Comparison of ENCODE assay signal across 33 cellular contexts in the genomic region with DNA sequence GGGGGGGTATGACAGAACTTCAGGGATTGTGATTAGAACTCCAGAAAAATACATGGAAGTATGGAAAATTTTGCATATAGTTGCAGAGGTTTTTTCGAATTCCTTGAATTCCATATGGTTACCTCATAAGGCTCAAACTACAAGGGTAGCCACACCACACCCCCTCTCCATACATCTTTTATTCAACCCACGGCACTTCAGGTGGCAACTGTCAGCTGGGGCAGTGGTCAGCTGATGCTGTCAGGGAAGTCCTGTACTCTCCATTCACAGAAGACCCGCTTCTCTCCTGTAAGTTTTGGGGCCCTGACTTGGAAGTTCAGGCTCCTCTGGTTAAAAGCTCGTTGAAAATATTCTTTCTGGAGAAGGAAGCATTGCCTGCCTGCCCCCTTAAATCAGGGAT. TPM values are rescaled to one million over a fixed set of nuclear protein-coding genes. Genes with fewer than 3 reads are reported as not detected.
DNase-seq lines count a peak whose midpoint lies in the region; ATAC-seq and TF ChIP-seq lines count a peak whose summit lies in the region.
"Had no signal": no experiment of that assay in that cellular context is flagged by ENCODE, and none has a peak within 500 bp of the region (broad histone marks: within the 10 kb centered on the region; RNA-seq: fewer than 3 reads in every experiment).

No MANE protein-coding gene starts in this region.

- TF ChIP-seq CTCF in CD4-positive, alpha-beta T cell (IDR thresholded peaks at IDR 0.05) = no peak

- H3K27me3 Mint-ChIP-seq in activated CD4-positive, alpha-beta memory T cell treated with anti-CD3 and anti-CD28 coated beads, Interleukin-2, amount 10 ng/mL, durations not matched to agents 7 days and 5 days = no peaks in the 10 kb centered on the region
- H3K27me3 Mint-ChIP-seq in CD4-positive, alpha-beta T cell = peaks cover 14% of the 10 kb centered on the region
- H3K27me3 Mint-ChIP-seq: IgD-negative memory B cell had no signal

- no peak overlapping the region for H3K4me3 ChIP-seq in mesodermal cell (ENCODE audit: extremely low read depth, insufficient read depth, low read length, poor library complexity, severe bottlenecking)
- H3K4me3 ChIP-seq: heart left ventricle, ovary, tibial artery had no signal

- peaks cover 13% of the 10 kb centered on the region for H3K9me3 ChIP-seq in mesodermal cell (ENCODE audit: control insufficient read depth, low read length)
- peaks cover 4% of the 10 kb centered on the region for H3K9me3 ChIP-seq in CD4-positive, alpha-beta T cell (ENCODE audit: control insufficient read depth, low read length)
- H3K9me3 ChIP-seq: ovary had no signal

- no peaks in the 10 kb centered on the region for H3K4me1 Mint-ChIP-seq in activated CD4-positive, alpha-beta memory T cell treated with anti-CD3 and anti-CD28 coated beads, Interleukin-2, amount 10 ng/mL, durations not matched to agents 7 days and 5 days
- H3K4me1 Mint-ChIP-seq in CD4-positive, alpha-beta T cell (ENCODE audit: low read depth) = no peaks in the 10 kb centered on the region
- H3K4me1 Mint-ChIP-seq: activated CD4-positive, alpha-beta T cell treated with anti-CD3 and anti-CD28 coated beads, Interleukin-2, amount 10 ng/mL, durations not matched to agents 7 days and 5 days; CD4-positive, CD25-positive, alpha-beta regulatory T cell; IgD-negative memory B cell; naive thymus-derived CD8-positive, alpha-beta T cell; stimulated activated naive CD8-positive, alpha-beta T cell treated with anti-CD3 and anti-CD28 coated beads, Interleukin-15, amount 100 ng/mL, for 72 hours had no signal

- CTCF ChIA-PET in activated CD4-positive, alpha-beta memory T cell treated with anti-CD3 and anti-CD28 coated beads, Interleukin-2, amount 10 ng/mL, durations not matched to agents 7 days and 5 days (lab: Charles Lee) = no interaction called here
- CTCF ChIA-PET in CD4-positive, alpha-beta T cell (lab: Charles Lee) = no interaction called here

- no peaks in the 10 kb centered on the region for H3K36me3 Mint-ChIP-seq in activated CD4-positive, alpha-beta memory T cell treated with anti-CD3 and anti-CD28 coated beads, Interleukin-2, amount 10 ng/mL, durations not matched to agents 7 days and 5 days (ENCODE audit: low read depth)
- H3K36me3 Mint-ChIP-seq in CD4-positive, alpha-beta T cell (ENCODE audit: low read depth) = no peaks in the 10 kb centered on the region
- H3K36me3 Mint-ChIP-seq: CD4-positive, CD25-positive, alpha-beta regulatory T cell had no signal

- H3K27ac ChIP-seq in cingulate gyrus (ENCODE audit: low read depth, low read length) (peak overlapping the region; percentile 39), mesodermal cell (ENCODE audit: low read depth, low read length, severe bottlenecking) (peak overlapping the region; percentile 69)
- H3K27ac ChIP-seq in CD4-positive, alpha-beta T cell (ENCODE audit: low read depth, low read length) = no peak overlapping the region
- H3K27ac ChIP-seq: epithelial cell of prostate, heart left ventricle, ovary, RWPE1, tibial artery, VCaP had no signal

- DNase-seq in NCI-H2227 treated with DMSO at 0.1 percent for 48 hours (lab: John Stamatoyannopoulos, UW) (peak; percentile 40), CD1c-positive myeloid dendritic cell (ENCODE audit: extremely low spot score) (no peak)
- no peak for DNase-seq in activated CD4-positive, alpha-beta memory T cell treated with anti-CD3 and anti-CD28 coated beads, Interleukin-2, amount 10 ng/mL, durations not matched to agents 7 days and 5 days
- DNase-seq in CD4-positive, alpha-beta T cell = no peak
- DNase-seq: activated CD4-positive, alpha-beta T cell treated with anti-CD3 and anti-CD28 coated beads, Interleukin-2, amount 10 ng/mL, durations not matched to agents 7 days and 5 days; activated naive CD4-positive, alpha-beta T cell treated with anti-CD3 and anti-CD28 coated beads, Interleukin-2, amount 50 U/mL, for 16 hours; CD4-positive, CD25-positive, alpha-beta regulatory T cell; DMS153; GDM1; heart left ventricle; left colon; naive thymus-derived CD8-positive, alpha-beta T cell; NCI-H1092 treated with DMSO at 0.1 percent for 48 hours; NCI-H1930; NCI-H345; NCI-H774; ovary; right cardiac atrium; stimulated activated CD4-positive, alpha-beta T cell treated with anti-CD3 and anti-CD28 coated beads, Interleukin-12 subunit alpha, Interleukin-12 subunit beta, amount 100 ng/mL, for 4 hours; stimulated activated CD4-positive, alpha-beta T cell treated with anti-CD3 and anti-CD28 coated beads, Interleukin-4, amount 100 ng/mL, for 4 hours; stimulated activated naive CD8-positive, alpha-beta T cell treated with anti-CD3 and anti-CD28 coated beads, Interleukin-15, amount 100 ng/mL, for 72 hours; tibial artery had no signal

- H3K27me3 ChIP-seq in CD4-positive, alpha-beta T cell (ENCODE audit: control insufficient read depth, insufficient read depth, low read length) = no peaks in the 10 kb centered on the region
- H3K27me3 ChIP-seq: heart left ventricle, ovary, tibial artery had no signal

- H3K4me1 ChIP-seq in mesodermal cell (ENCODE audit: control insufficient read depth, insufficient read depth, low read length, poor library complexity, severe bottlenecking) = peaks cover 5% of the 10 kb centered on the region
- H3K4me1 ChIP-seq: heart left ventricle, tibial artery had no signal

- no peak for ATAC-seq in CD4-positive, alpha-beta T cell (ENCODE audit: poor library complexity)
- ATAC-seq in GM21576 (IDR thresholded peaks at IDR 0.05; ENCODE audit: unreplicated experiment) = no peak
- ATAC-seq: heart left ventricle; left colon; naive thymus-derived CD8-positive, alpha-beta T cell; stimulated activated naive CD8-positive, alpha-beta T cell treated with anti-CD3 and anti-CD28 coated beads, Interleukin-15, amount 100 ng/mL, for 72 hours had no signal

- POLR2A ChIA-PET in activated CD4-positive, alpha-beta memory T cell treated with anti-CD3 and anti-CD28 coated beads, Interleukin-2, amount 10 ng/mL, durations not matched to agents 7 days and 5 days (lab: Charles Lee) = no interaction called here
- POLR2A ChIA-PET in CD4-positive, alpha-beta T cell (lab: Charles Lee) = no interaction called here

- WGBS in mesodermal cell (ENCODE audit: insufficient coverage in 2 of 2), 2 experiments = 71 to 80% methylated on average over 1 to 3 of the region's 4 CpGs

- no peak overlapping the region for H3K4me3 Mint-ChIP-seq in activated CD4-positive, alpha-beta memory T cell treated with anti-CD3 and anti-CD28 coated beads, Interleukin-2, amount 10 ng/mL, durations not matched to agents 7 days and 5 days
- no peak overlapping the region for H3K4me3 Mint-ChIP-seq in CD4-positive, alpha-beta T cell
- H3K4me3 Mint-ChIP-seq: activated CD4-positive, alpha-beta T cell treated with anti-CD3 and anti-CD28 coated beads, Interleukin-2, amount 10 ng/mL, durations not matched to agents 7 days and 5 days; activated T-helper 1 cell treated with anti-CD3 and anti-CD28 coated beads, Interleukin-12 subunit alpha, Interleukin-12 subunit beta, Interleukin-2, Interleukin-4 antibody, amounts not matched to agents 30 ng/mL and 10 ng/mL and 1 ng/mL, durations not matched to agents 14 hours and 24 hours and 36 hours; CD4-positive, CD25-positive, alpha-beta regulatory T cell; IgD-negative memory B cell; naive thymus-derived CD8-positive, alpha-beta T cell; stimulated activated naive CD8-positive, alpha-beta T cell treated with anti-CD3 and anti-CD28 coated beads, Interleukin-15, amount 100 ng/mL, for 72 hours; T-helper 2 cell treated with Interferon-gamma antibody and Interleukin-4, amounts not matched to agents 5 μg/mL and 100 μg/mL, for 36 hours had no signal

- H3K36me3 ChIP-seq in mesodermal cell (ENCODE audit: control insufficient read depth, insufficient read depth, low read length) = peaks cover 57% of the 10 kb centered on the region
- H3K36me3 ChIP-seq: ovary had no signal

- H3K9me3 Mint-ChIP-seq in activated CD4-positive, alpha-beta memory T cell treated with anti-CD3 and anti-CD28 coated beads, Interleukin-2, amount 10 ng/mL, durations not matched to agents 7 days and 5 days = no peaks in the 10 kb centered on the region
- peaks cover 9% of the 10 kb centered on the region for H3K9me3 Mint-ChIP-seq in CD4-positive, alpha-beta T cell

- H3K27ac Mint-ChIP-seq in activated CD4-positive, alpha-beta memory T cell treated with anti-CD3 and anti-CD28 coated beads, Interleukin-2, amount 10 ng/mL, durations not matched to agents 7 days and 5 days = no peak overlapping the region
- no peak overlapping the region for H3K27ac Mint-ChIP-seq in CD4-positive, alpha-beta T cell
- H3K27ac Mint-ChIP-seq: activated CD4-positive, alpha-beta T cell treated with anti-CD3 and anti-CD28 coated beads, Interleukin-2, amount 10 ng/mL, durations not matched to agents 7 days and 5 days; activated T-helper 1 cell treated with anti-CD3 and anti-CD28 coated beads, Interleukin-12 subunit alpha, Interleukin-12 subunit beta, Interleukin-2, Interleukin-4 antibody, amounts not matched to agents 30 ng/mL and 10 ng/mL and 1 ng/mL, durations not matched to agents 14 hours and 24 hours and 36 hours; CD4-positive, CD25-positive, alpha-beta regulatory T cell; IgD-negative memory B cell; naive thymus-derived CD8-positive, alpha-beta T cell; stimulated activated naive CD8-positive, alpha-beta T cell treated with anti-CD3 and anti-CD28 coated beads, Interleukin-15, amount 100 ng/mL, for 72 hours; T-helper 2 cell treated with Interferon-gamma antibody and Interleukin-4, amounts not matched to agents 5 μg/mL and 100 μg/mL, for 36 hours had no signal

- intact Hi-C loops in CD4-positive, alpha-beta T cell (cut with DNase I, micrococcal nuclease) = no loop called here

RNA-seq across cellular contexts. Expression of a gene that starts 57.5 kb away (rescaled TPM):
- not detected for polyA plus RNA-seq in mesodermal cell (2013, experiment 1 of 2)
- polyA plus RNA-seq in mesodermal cell (2013, experiment 2 of 2) = not detected
- not detected for total RNA-seq in activated CD4-positive, alpha-beta memory T cell treated with anti-CD3 and anti-CD28 coated beads, Interleukin-2, amount 10 ng/mL, durations not matched to agents 7 days and 5 days
- total RNA-seq in CD4-positive, alpha-beta T cell = not detected
- total RNA-seq: activated CD4-positive, alpha-beta T cell treated with anti-CD3 and anti-CD28 coated beads, Interleukin-2, amount 10 ng/mL, durations not matched to agents 7 days and 5 days; activated T-helper 1 cell treated with anti-CD3 and anti-CD28 coated beads, Interleukin-12 subunit alpha, Interleukin-12 subunit beta, Interleukin-2, Interleukin-4 antibody, amounts not matched to agents 30 ng/mL and 10 ng/mL and 1 ng/mL, durations not matched to agents 14 hours and 24 hours and 36 hours; CD4-positive, CD25-positive, alpha-beta regulatory T cell; fibroblast of villous mesenchyme; heart left ventricle; left colon; mesenteric fat pad; naive thymus-derived CD8-positive, alpha-beta T cell; ovary; right cardiac atrium had no signal
- polyA plus RNA-seq: CD4-positive, CD25-positive, alpha-beta regulatory T cell; heart left ventricle; IgD-negative memory B cell; naive thymus-derived CD8-positive, alpha-beta T cell; ovary; right cardiac atrium had no signal
